22 cellular contexts compared by ENCODE assay signal in the genomic region with DNA sequence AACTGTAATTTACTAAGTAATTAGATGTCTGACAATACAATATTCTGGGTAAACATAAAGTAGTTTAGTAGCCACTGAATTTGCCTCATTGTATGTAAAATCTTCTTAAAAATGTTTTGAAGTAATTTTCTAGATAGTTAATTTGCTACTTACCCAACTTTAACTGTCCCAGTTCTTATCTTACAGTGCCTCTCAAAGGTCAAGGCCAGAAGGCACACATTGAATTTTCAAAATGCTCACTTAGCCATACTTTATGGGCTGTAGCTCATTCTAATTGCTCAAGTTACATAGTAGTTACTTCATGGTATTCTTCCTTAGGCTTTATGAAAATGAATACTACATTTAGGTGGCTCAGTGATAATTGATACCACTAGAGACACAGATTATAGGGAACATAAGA.
DNase-seq lines count a peak whose midpoint lies in the region; ATAC-seq and TF ChIP-seq lines count a peak whose summit lies in the region.
"Had no signal": no experiment of that assay in that cellular context is flagged by ENCODE, and none has a peak within 500 bp of the region (broad histone marks: within the 10 kb centered on the region; RNA-seq: fewer than 3 reads in every experiment).

No MANE protein-coding gene starts in this region.

- TF ChIP-seq CTCF in astrocyte of the spinal cord (IDR thresholded peaks at IDR 0.05; ENCODE audit: low read depth, low read length), result peak; percentile 6

- peak; percentile 48 for ATAC-seq in left lobe of liver
- no peak for ATAC-seq in activated T-cell treated with anti-CD3 and anti-CD28 coated beads, Interleukin-2, amount 50 U/mL, for 4 hours
- no peak for ATAC-seq in HG03045 (IDR thresholded peaks at IDR 0.05; ENCODE audit: unreplicated experiment)
- ATAC-seq: naive thymus-derived CD8-positive, alpha-beta T cell; stimulated activated memory B cell treated with anti-CD40 and anti-IgM and Interleukin-4, amounts not matched to agents 10 μg/mL and 1 μg/mL and 100 μg/mL, for 72 hours had no signal

- DNase-seq in GM03348 (ENCODE audit: low spot score) (peak; percentile 3), KBM-7 (peak; percentile 10), astrocyte of the spinal cord (ENCODE audit: low read depth, low spot score) (no peak), left lobe of liver (ENCODE audit: low spot score) (no peak), LoVo (ENCODE audit: low spot score) (no peak), hepatic stellate cell (ENCODE audit: low spot score) (no peak)
- no peak for DNase-seq in activated T-cell treated with anti-CD3 and anti-CD28 coated beads, Interleukin-2, amount 50 U/mL, for 4 hours
- DNase-seq: activated naive CD8-positive, alpha-beta T cell treated with anti-CD3 and anti-CD28 coated beads for 36 hours; activated T-cell treated with anti-CD3 and anti-CD28 coated beads, Interleukin-2, amount 50 U/mL, for 1 hour; effector CD8-positive, alpha-beta T cell; foreskin melanocyte; lower lobe of right lung; naive thymus-derived CD8-positive, alpha-beta T cell; NCI-H1930; NCI-H510A; posterior cingulate gyrus; SJCRH30; stimulated activated CD4-positive, alpha-beta T cell treated with anti-CD3 and anti-CD28 coated beads, Interleukin-12 subunit alpha, Interleukin-12 subunit beta, amount 100 ng/mL, for 4 hours; thyroid gland had no signal

- no peak overlapping the region for H3K4me3 ChIP-seq in astrocyte of the spinal cord (ENCODE audit: low read depth, low read length)
- H3K4me3 ChIP-seq: lower lobe of right lung, SJCRH30, thyroid gland had no signal

- H3K4me3 Mint-ChIP-seq in activated T-cell treated with anti-CD3 and anti-CD28 coated beads, Interleukin-2, amount 50 U/mL, for 4 hours, result no peak overlapping the region
- H3K4me3 Mint-ChIP-seq: activated naive CD8-positive, alpha-beta T cell treated with anti-CD3 and anti-CD28 coated beads for 36 hours; B cell; naive thymus-derived CD8-positive, alpha-beta T cell; stimulated activated memory B cell treated with anti-CD40 and anti-IgM and Interleukin-4, amounts not matched to agents 10 μg/mL and 1 μg/mL and 100 μg/mL, for 72 hours had no signal

- H3K36me3 Mint-ChIP-seq in activated T-cell treated with anti-CD3 and anti-CD28 coated beads, Interleukin-2, amount 50 U/mL, for 4 hours (ENCODE audit: insufficient read depth), result no peaks in the 10 kb centered on the region
- H3K36me3 Mint-ChIP-seq: activated naive CD8-positive, alpha-beta T cell treated with anti-CD3 and anti-CD28 coated beads for 36 hours; naive thymus-derived CD8-positive, alpha-beta T cell; stimulated activated memory B cell treated with anti-CD40 and anti-IgM and Interleukin-4, amounts not matched to agents 10 μg/mL and 1 μg/mL and 100 μg/mL, for 72 hours had no signal

- no peaks in the 10 kb centered on the region for H3K4me1 Mint-ChIP-seq in activated T-cell treated with anti-CD3 and anti-CD28 coated beads, Interleukin-2, amount 50 U/mL, for 4 hours (ENCODE audit: low read depth)
- H3K4me1 Mint-ChIP-seq: activated naive CD8-positive, alpha-beta T cell treated with anti-CD3 and anti-CD28 coated beads for 36 hours; B cell; naive thymus-derived CD8-positive, alpha-beta T cell; stimulated activated memory B cell treated with anti-CD40 and anti-IgM and Interleukin-4, amounts not matched to agents 10 μg/mL and 1 μg/mL and 100 μg/mL, for 72 hours had no signal

- peaks cover 28% of the 10 kb centered on the region for H3K9me3 Mint-ChIP-seq in activated T-cell treated with anti-CD3 and anti-CD28 coated beads, Interleukin-2, amount 50 U/mL, for 4 hours

- H3K27me3 Mint-ChIP-seq in activated T-cell treated with anti-CD3 and anti-CD28 coated beads, Interleukin-2, amount 50 U/mL, for 4 hours (ENCODE audit: low read depth), result no peaks in the 10 kb centered on the region
- H3K27me3 Mint-ChIP-seq: activated naive CD8-positive, alpha-beta T cell treated with anti-CD3 and anti-CD28 coated beads for 36 hours; B cell; naive thymus-derived CD8-positive, alpha-beta T cell; stimulated activated memory B cell treated with anti-CD40 and anti-IgM and Interleukin-4, amounts not matched to agents 10 μg/mL and 1 μg/mL and 100 μg/mL, for 72 hours had no signal

- in situ Hi-C loops in KBM-7 (cut with MboI; ENCODE audit: low pct_unique_long_range_greater_than_20kb, low sequenced_read_pairs), result no loop called here
- in situ Hi-C loops in astrocyte of the spinal cord (cut with HindIII; ENCODE audit: low sequenced_read_pairs), result no loop called here

Comparison
In these comparisons a context has a peak if more than half of its experiments do, and no peak if none do; other contexts are left out.
1. DNase-seq: peak in GM03348 (single experiment) and KBM-7 (single experiment); none in astrocyte of the spinal cord (single experiment), left lobe of liver (single experiment), LoVo (single experiment), hepatic stellate cell (single experiment) and activated T-cell treated with anti-CD3 and anti-CD28 coated beads, Interleukin-2, amount 50 U/mL, for 4 hours (single experiment).